Comparison of ENCODE assay signal across 7 cellular contexts in genomic region chr16:4358831-4359561, GRCh38. TPM values are rescaled to one million over a fixed set of nuclear protein-coding genes. Genes with fewer than 3 reads are reported as not detected.
DNase-seq lines count a peak whose midpoint lies in the region; ATAC-seq, FAIRE-seq and TF ChIP-seq lines count a peak whose summit lies in the region.

No MANE protein-coding gene starts in this region.

- intact Hi-C loops in heart right ventricle (cut with DNase I) = loop anchor here (1.0 to 2.0 kb wide), 3 partner anchors 43 to 44 kb away; no protein-coding TSS in a partner anchor

- peak; percentile 73 for FAIRE-seq in GM18507 (lab: Jason Lieb, UNC)

- DNase-seq in GM18507 (ENCODE audit: extremely low spot score, insufficient read length, low read depth) = peak; percentile 59
- peak; percentile 58 to 59 for DNase-seq in SJCRH30
- DNase-seq in activated naive CD4-positive, alpha-beta T cell treated with Interleukin-2 at 50 U/mL for 16 hours = peak; percentile 72
- DNase-seq in heart right ventricle = peak; percentile 58 to 78
- DNase-seq in stimulated activated CD4-positive, alpha-beta T cell treated with anti-CD3 and anti-CD28 coated beads, Interleukin-12 subunit alpha, Interleukin-12 subunit beta, amount 100 ng/mL, for 48 hours (ENCODE audit: low read depth in 2 of 3, low spot score in 1 of 3) = peak; percentile 24 to 56 (median 54)
- no peak for DNase-seq in hepatic stellate cell (ENCODE audit: low spot score)

- WGBS in heart right ventricle, 2 donors = 41 to 51% methylated on average over 19 of the region's 19 CpGs

- H3K36me3 ChIP-seq in SJCRH30 = peaks cover 7% of the 10 kb centered on the region; the same call in 1 of the 2 replicates
- H3K36me3 ChIP-seq in heart right ventricle = peaks cover 0 to 92% (median 14%) of the 10 kb centered on the region in 9 donors

- H3K27me3 ChIP-seq in SJCRH30 (no peaks in the 10 kb centered on the region), heart right ventricle (no peaks in the 10 kb centered on the region)

- H3K9me3 ChIP-seq in SJCRH30 (replicated peaks) (no peaks in the 10 kb centered on the region), heart right ventricle (no peaks in the 10 kb centered on the region)

- peak; percentile 88 to 96 (median 94) for TF ChIP-seq CTCF in heart right ventricle (IDR thresholded peaks at IDR 0.05)

- H3K4me3 ChIP-seq in SJCRH30 = no peak overlapping the region
- H3K4me3 ChIP-seq in heart right ventricle = no peak overlapping the region

- H3K27ac ChIP-seq in SJCRH30 (no peak overlapping the region), heart right ventricle (no peak overlapping the region)

- ATAC-seq in heart right ventricle (peak; percentile 43 to 84 (median 72)), HG03108 (IDR thresholded peaks at IDR 0.05; ENCODE audit: unreplicated experiment) (no peak)

- no peaks in the 10 kb centered on the region for H3K4me1 ChIP-seq in SJCRH30
- H3K4me1 ChIP-seq in heart right ventricle = no peaks in the 10 kb centered on the region

RNA-seq across cellular contexts. Expression of gene PAM16, which starts 7.9 kb away (rescaled TPM):
- 21.8 and 28.9 TPM in 2 replicates for total RNA-seq in SJCRH30 (2014; rRNA removed; shearing (Covaris generic))
- total RNA-seq in heart right ventricle = 10 to 100 TPM; 44.2 to 75.0 (median 55.6) TPM
- polyA plus RNA-seq in heart right ventricle = 100 to 1,000 TPM; 136 to 288 TPM

RNA-seq across cellular contexts. Expression of gene VASN, which starts 12.7 kb away (rescaled TPM):
- 0.18 and 0.28 TPM in 2 replicates for total RNA-seq in SJCRH30 (2014; rRNA removed; shearing (Covaris generic))
- 10 to 100 TPM in 1 of 10 donors, 1 to 10 TPM in 9; 3.1 to 14.7 (median 5.8) TPM for total RNA-seq in heart right ventricle
- 10 to 100 TPM in 1 of 2 donors, 1 to 10 TPM in 1; 7.7 to 27.9 TPM for polyA plus RNA-seq in heart right ventricle

RNA-seq across cellular contexts. Expression of gene GLIS2, which starts 43.1 kb away (rescaled TPM):
- 1.6 and 1.9 TPM in 2 replicates for total RNA-seq in SJCRH30 (2014; rRNA removed; shearing (Covaris generic))
- total RNA-seq in heart right ventricle = 10 to 100 TPM in 8 of 10 donors, 1 to 10 TPM in 2; 9.0 to 16.9 (median 14.9) TPM
- polyA plus RNA-seq in heart right ventricle = 10 to 100 TPM in 1 of 2 donors, 1 to 10 TPM in 1; 6.9 to 13.1 TPM

RNA-seq across cellular contexts. Expression of gene CORO7, which starts 57.4 kb away (rescaled TPM):
- total RNA-seq in SJCRH30 (2014; rRNA removed; shearing (Covaris generic)) = 48.2 and 49.7 TPM in 2 replicates
- total RNA-seq in heart right ventricle = 10 to 100 TPM in 5 of 10 donors, 1 to 10 TPM in 5; 6.5 to 21.8 (median 10.1) TPM
- 10 to 100 TPM; 11.9 to 17.0 TPM for polyA plus RNA-seq in heart right ventricle
